ENCODE assay signal across 27 cellular contexts in genomic region chr2:109526442-109526970, GRCh38.
"Had no signal": no experiment of that assay in that cellular context is flagged by ENCODE, and none has a peak within 500 bp of the region (broad histone marks: within the 10 kb centered on the region; RNA-seq: fewer than 3 reads in every experiment).

No MANE protein-coding gene starts in this region.

- H3K4me3 Mint-ChIP-seq: activated CD8-positive, alpha-beta T cell treated with anti-CD3 and anti-CD28 coated beads, Interleukin-2, amount 10 ng/mL, durations not matched to agents 7 days and 5 days; activated naive CD4-positive, alpha-beta T cell treated with anti-CD3 and anti-CD28 coated beads, Interleukin-2, amount 50 U/mL, for 24 hours; activated T-cell treated with anti-CD3 and anti-CD28 coated beads, Interleukin-2, amount 50 U/mL, for 72 hours; T-helper 17 cell; WTC11 had no signal

- H3K4me3 ChIP-seq: ascending aorta, body of pancreas had no signal

- H3K27ac Mint-ChIP-seq: activated CD8-positive, alpha-beta T cell treated with anti-CD3 and anti-CD28 coated beads, Interleukin-2, amount 10 ng/mL, durations not matched to agents 7 days and 5 days; activated naive CD4-positive, alpha-beta T cell treated with anti-CD3 and anti-CD28 coated beads, Interleukin-2, amount 50 U/mL, for 24 hours; activated T-cell treated with anti-CD3 and anti-CD28 coated beads, Interleukin-2, amount 50 U/mL, for 72 hours; activated T-helper 2 cell treated with anti-CD3 and anti-CD28 coated beads, Interferon-gamma antibody, Interleukin-2, Interleukin-4, amounts not matched to agents 10 μg/mL and 5 μg/mL and 100 μg/mL, durations not matched to agents 14 hours and 24 hours and 36 hours; T-helper 17 cell; WTC11 had no signal

- H3K36me3 ChIP-seq: ascending aorta had no signal

- H3K36me3 Mint-ChIP-seq: activated naive CD4-positive, alpha-beta T cell treated with anti-CD3 and anti-CD28 coated beads, Interleukin-2, amount 50 U/mL, for 24 hours; WTC11 had no signal

- DNase-seq: activated CD4-positive, alpha-beta T cell treated with anti-CD3 and anti-CD28 coated beads for 48 hours; activated CD4-positive, alpha-beta T cell treated with anti-CD3 and anti-CD28 coated beads, Interleukin-2, amount 50 U/mL, for 4 hours; activated CD4-positive, CD25-positive, alpha-beta regulatory T cell treated with anti-CD3 and anti-CD28 coated beads, Interleukin-2, amount 50 U/mL, for 72 hours; activated CD8-positive, alpha-beta T cell treated with anti-CD3 and anti-CD28 coated beads, Interleukin-2, amount 10 ng/mL, durations not matched to agents 7 days and 5 days; activated naive CD4-positive, alpha-beta T cell; activated T-cell treated with anti-CD3 and anti-CD28 coated beads, Interleukin-2, amount 50 U/mL, for 72 hours; amniotic stem cell; body of pancreas; Kasumi-1; KBM-7; NCI-H1105 treated with DMSO at 0.1 percent for 48 hours; NCI-H1436 treated with DMSO at 0.1 percent for 48 hours; NCI-H187; NCI-H2081; NCI-H510A treated with DMSO at 0.1 percent for 48 hours; NCI-H69; NK-92 treated with Interleukin-12 subunit alpha and Interleukin-12 subunit beta, amount 100 ng/mL, for 24 hours; OCI-M1; RPMI8226; SHP77 treated with DMSO at 0.1 percent for 48 hours; T-helper 17 cell; T-helper 9 cell had no signal

- H3K27me3 ChIP-seq: ascending aorta, body of pancreas had no signal

- H3K27ac ChIP-seq: ascending aorta, body of pancreas had no signal

- H3K4me1 Mint-ChIP-seq: activated naive CD4-positive, alpha-beta T cell treated with anti-CD3 and anti-CD28 coated beads, Interleukin-2, amount 50 U/mL, for 24 hours; WTC11 had no signal

- H3K27me3 Mint-ChIP-seq: activated naive CD4-positive, alpha-beta T cell treated with anti-CD3 and anti-CD28 coated beads, Interleukin-2, amount 50 U/mL, for 24 hours had no signal

- H3K4me1 ChIP-seq: ascending aorta, body of pancreas had no signal

- H3K9me3 ChIP-seq: ascending aorta, body of pancreas had no signal

- H3K9me3 Mint-ChIP-seq: activated naive CD4-positive, alpha-beta T cell treated with anti-CD3 and anti-CD28 coated beads, Interleukin-2, amount 50 U/mL, for 24 hours; activated T-cell treated with anti-CD3 and anti-CD28 coated beads, Interleukin-2, amount 50 U/mL, for 72 hours; activated T-helper 2 cell treated with anti-CD3 and anti-CD28 coated beads, Interferon-gamma antibody, Interleukin-2, Interleukin-4, amounts not matched to agents 10 μg/mL and 5 μg/mL and 100 μg/mL, durations not matched to agents 14 hours and 24 hours and 36 hours; WTC11 had no signal

- ATAC-seq: activated CD8-positive, alpha-beta T cell treated with anti-CD3 and anti-CD28 coated beads, Interleukin-2, amount 10 ng/mL, durations not matched to agents 7 days and 5 days; activated T-cell treated with anti-CD3 and anti-CD28 coated beads, Interleukin-2, amount 50 U/mL, for 72 hours; body of pancreas; Panc1; T-helper 17 cell; WTC11 had no signal
